Comparison of ENCODE assay signal across 1 cellular context in genomic region chr17:74403512-74404137, GRCh38.
TF ChIP-seq lines count a peak whose summit lies in the region.

No MANE protein-coding gene starts in this region.

TF ChIP-seq in H1, 55 proteins besides CTCF, POLR2A, EP300 and RAD21:
- no peak for TF ChIP-seq CHD1 (IDR thresholded peaks at IDR 0.05; ENCODE audit: low read depth, low read length)
- no peak for TF ChIP-seq SIRT6 (IDR thresholded peaks at IDR 0.05; ENCODE audit: low read length)
- no peak for TF ChIP-seq FOSL1 (IDR thresholded peaks at IDR 0.05; ENCODE audit: insufficient read depth, low read depth, low read length)
- no peak for TF ChIP-seq SIN3A (conservative IDR thresholded peaks at IDR 0.05 in 1 of 2, IDR thresholded peaks at IDR 0.05 in 1 of 2; ENCODE audit: low read depth in 1 of 2, low read length in 2 of 2)
- no peak for TF ChIP-seq CEBPB (IDR thresholded peaks at IDR 0.05; ENCODE audit: low read depth, low read length)
- TF ChIP-seq SIX5 (IDR thresholded peaks at IDR 0.05; ENCODE audit: low read depth, low read length), result no peak
- TF ChIP-seq CHD2 (IDR thresholded peaks at IDR 0.05; ENCODE audit: low read length), result no peak
- no peak for TF ChIP-seq SP1 (IDR thresholded peaks at IDR 0.05; ENCODE audit: low read depth, low read length)
- no peak for TF ChIP-seq RXRA (IDR thresholded peaks at IDR 0.05; ENCODE audit: insufficient read depth, low read depth, low read length)
- TF ChIP-seq RFX5 (IDR thresholded peaks at IDR 0.05; ENCODE audit: borderline replicate concordance, low read depth, low read length), result no peak
- TF ChIP-seq KDM4A (IDR thresholded peaks at IDR 0.05; ENCODE audit: low read depth, low read length, severe bottlenecking), result no peak
- no peak for TF ChIP-seq CHD7 (IDR thresholded peaks at IDR 0.05; ENCODE audit: insufficient replicate concordance, low read length)
